ENCODE assay signal across 1 cellular context in the genomic region with DNA sequence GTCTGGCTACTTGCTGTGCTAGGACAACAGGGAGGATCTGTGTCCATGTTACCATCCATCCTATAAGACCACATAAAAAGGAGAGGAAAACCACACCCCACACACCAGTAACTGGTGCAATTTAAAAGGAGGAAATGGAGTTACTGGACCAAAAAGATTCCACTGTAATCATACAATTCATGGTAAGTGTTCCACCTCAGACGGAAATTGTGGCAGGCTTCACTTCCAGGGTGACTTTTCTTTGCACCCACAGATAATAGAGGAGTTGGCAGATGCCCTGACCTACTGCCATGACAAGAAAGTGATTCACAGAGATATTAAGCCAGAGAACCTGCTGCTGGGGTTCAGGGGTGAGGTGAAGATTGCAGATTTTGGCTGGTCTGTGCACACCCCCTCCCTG.
TF ChIP-seq lines count a peak whose summit lies in the region.

No MANE protein-coding gene starts in this region.

TF ChIP-seq in SK-N-SH, 30 proteins besides CTCF, POLR2A, EP300 and RAD21 (continued from another document):
- TF ChIP-seq CHD2 (IDR thresholded peaks at IDR 0.05; ENCODE audit: low read length, partially characterized antibody) (no peak), EZH2phosphoT487 (IDR thresholded peaks at IDR 0.05; ENCODE audit: borderline replicate concordance, low read depth) (no peak), NRF1 (IDR thresholded peaks at IDR 0.05; ENCODE audit: low read depth, low read length) (no peak)
